ENCODE assay signal across 1 cellular context in the genomic region with DNA sequence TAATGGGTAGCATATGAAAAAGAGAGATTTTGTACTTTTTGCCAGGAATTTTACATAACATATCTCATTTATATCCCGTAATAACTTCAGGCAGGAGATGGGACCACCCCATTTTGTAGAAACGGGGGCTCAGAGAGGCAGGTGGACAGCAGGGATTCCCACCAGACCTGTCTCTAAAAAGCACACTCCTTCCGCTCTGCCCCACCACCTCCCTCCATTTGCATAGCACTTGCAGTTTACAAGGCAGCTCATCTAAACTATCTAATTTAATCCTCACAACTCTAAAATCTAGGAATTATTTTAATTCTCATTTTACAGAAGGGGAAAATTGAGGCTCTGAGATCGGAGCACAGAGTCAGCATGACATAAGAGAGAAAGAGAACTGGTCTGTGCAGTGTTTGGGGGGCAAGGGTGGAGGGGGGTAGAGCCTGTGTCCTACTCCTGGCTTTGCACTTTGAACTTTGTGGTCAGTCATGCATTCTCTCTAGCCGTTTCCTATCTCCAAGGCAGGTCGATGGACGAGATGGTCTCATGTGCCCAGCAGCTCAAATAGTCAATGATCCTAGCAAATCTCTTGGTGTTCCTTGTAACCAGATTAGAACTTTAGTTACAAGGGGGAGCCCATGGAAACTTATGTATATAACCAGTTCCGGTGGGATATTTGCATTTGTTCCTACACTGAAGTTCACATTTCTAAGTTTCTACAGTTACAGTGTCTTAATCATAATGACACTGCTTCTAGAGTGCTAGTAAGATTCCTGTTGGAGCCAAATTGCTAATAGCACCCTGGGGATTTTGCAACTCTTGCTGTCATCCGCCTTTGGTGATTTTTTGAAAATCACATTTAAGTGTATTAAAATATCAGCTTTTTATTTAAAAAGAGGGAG.
TF ChIP-seq lines count a peak whose summit lies in the region.

No MANE protein-coding gene starts in this region.

TF ChIP-seq in SK-N-SH treated with all-trans-retinoic acid at 6 μM for 48 hours, 23 proteins besides CTCF, POLR2A, EP300 and RAD21 (continued from another document):
- TF ChIP-seq, protein P1, sequence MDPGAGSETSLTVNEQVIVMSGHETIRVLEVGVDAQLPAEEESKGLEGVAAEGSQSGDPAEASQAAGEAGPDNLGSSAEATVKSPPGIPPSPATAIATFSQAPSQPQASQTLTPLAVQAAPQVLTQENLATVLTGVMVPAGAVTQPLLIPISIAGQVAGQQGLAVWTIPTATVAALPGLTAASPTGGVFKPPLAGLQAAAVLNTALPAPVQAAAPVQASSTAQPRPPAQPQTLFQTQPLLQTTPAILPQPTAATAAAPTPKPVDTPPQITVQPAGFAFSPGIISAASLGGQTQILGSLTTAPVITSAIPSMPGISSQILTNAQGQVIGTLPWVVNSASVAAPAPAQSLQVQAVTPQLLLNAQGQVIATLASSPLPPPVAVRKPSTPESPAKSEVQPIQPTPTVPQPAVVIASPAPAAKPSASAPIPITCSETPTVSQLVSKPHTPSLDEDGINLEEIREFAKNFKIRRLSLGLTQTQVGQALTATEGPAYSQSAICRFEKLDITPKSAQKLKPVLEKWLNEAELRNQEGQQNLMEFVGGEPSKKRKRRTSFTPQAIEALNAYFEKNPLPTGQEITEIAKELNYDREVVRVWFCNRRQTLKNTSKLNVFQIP (CRISPR knock-in tag; IDR thresholded peaks at IDR 0.05; ENCODE audit: borderline replicate concordance, low read depth), result no peak
- TF ChIP-seq, protein P2, sequence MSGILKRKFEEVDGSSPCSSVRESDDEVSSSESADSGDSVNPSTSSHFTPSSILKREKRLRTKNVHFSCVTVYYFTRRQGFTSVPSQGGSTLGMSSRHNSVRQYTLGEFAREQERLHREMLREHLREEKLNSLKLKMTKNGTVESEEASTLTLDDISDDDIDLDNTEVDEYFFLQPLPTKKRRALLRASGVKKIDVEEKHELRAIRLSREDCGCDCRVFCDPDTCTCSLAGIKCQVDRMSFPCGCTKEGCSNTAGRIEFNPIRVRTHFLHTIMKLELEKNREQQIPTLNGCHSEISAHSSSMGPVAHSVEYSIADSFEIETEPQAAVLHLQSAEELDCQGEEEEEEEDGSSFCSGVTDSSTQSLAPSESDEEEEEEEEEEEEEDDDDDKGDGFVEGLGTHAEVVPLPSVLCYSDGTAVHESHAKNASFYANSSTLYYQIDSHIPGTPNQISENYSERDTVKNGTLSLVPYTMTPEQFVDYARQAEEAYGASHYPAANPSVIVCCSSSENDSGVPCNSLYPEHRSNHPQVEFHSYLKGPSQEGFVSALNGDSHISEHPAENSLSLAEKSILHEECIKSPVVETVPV (CRISPR knock-in tag; IDR thresholded peaks at IDR 0.05), result no peak
- TF ChIP-seq TOX (CRISPR knock-in tag; IDR thresholded peaks at IDR 0.05; ENCODE audit: borderline replicate concordance) (no peak), PPARA (CRISPR knock-in tag; IDR thresholded peaks at IDR 0.05; ENCODE audit: borderline replicate concordance) (no peak), OSR1 (CRISPR knock-in tag; IDR thresholded peaks at IDR 0.05) (no peak), ZNF565 (CRISPR knock-in tag; conservative IDR thresholded peaks at IDR 0.05; ENCODE audit: low read depth) (no peak), SNAI2 (CRISPR knock-in tag; IDR thresholded peaks at IDR 0.05) (no peak), ZNF8 (CRISPR knock-in tag; IDR thresholded peaks at IDR 0.05) (no peak), ISL1 (CRISPR knock-in tag; IDR thresholded peaks at IDR 0.05) (no peak), ESRRG (CRISPR knock-in tag; IDR thresholded peaks at IDR 0.05) (no peak)
- TF ChIP-seq, protein P3, sequence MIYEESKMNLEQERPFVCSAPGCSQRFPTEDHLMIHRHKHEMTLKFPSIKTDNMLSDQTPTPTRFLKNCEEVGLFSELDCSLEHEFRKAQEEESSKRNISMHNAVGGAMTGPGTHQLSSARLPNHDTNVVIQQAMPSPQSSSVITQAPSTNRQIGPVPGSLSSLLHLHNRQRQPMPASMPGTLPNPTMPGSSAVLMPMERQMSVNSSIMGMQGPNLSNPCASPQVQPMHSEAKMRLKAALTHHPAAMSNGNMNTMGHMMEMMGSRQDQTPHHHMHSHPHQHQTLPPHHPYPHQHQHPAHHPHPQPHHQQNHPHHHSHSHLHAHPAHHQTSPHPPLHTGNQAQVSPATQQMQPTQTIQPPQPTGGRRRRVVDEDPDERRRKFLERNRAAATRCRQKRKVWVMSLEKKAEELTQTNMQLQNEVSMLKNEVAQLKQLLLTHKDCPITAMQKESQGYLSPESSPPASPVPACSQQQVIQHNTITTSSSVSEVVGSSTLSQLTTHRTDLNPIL (CRISPR knock-in tag; IDR thresholded peaks at IDR 0.05; ENCODE audit: low read depth), result no peak
